8 cellular contexts compared by ENCODE assay signal in genomic region chr1:185646202-185646683, GRCh38.
DNase-seq lines count a peak whose midpoint lies in the region; ATAC-seq and TF ChIP-seq lines count a peak whose summit lies in the region.

No MANE protein-coding gene starts in this region.

- H3K27me3 ChIP-seq in foreskin keratinocyte: no peaks in the 10 kb centered on the region

- DNase-seq in Caki2 (ENCODE audit: low read depth) (peak; percentile 93), HT-29 (ENCODE audit: low spot score) (peak; percentile 95), T1000 (lab: John Stamatoyannopoulos, UW) (peak; percentile 86), foreskin keratinocyte (peak; percentile 100), osteocyte (ENCODE audit: extremely low spot score, unreplicated experiment) (no peak)

- peak overlapping the region; percentile 92 for H3K27ac Mint-ChIP-seq in osteocyte (ENCODE audit: unreplicated experiment)

- H3K4me1 ChIP-seq in foreskin keratinocyte: peaks cover 33% of the 10 kb centered on the region

- in situ Hi-C loops in Caki2 (cut with HindIII; ENCODE audit: low pct_unique_long_range_greater_than_20kb, low sequenced_read_pairs): no loop called here

- H3K27ac ChIP-seq in foreskin keratinocyte: peak overlapping the region; percentile 71

- peak overlapping the region; percentile 62 for H3K4me3 Mint-ChIP-seq in osteocyte (ENCODE audit: unreplicated experiment)

- no peaks in the 10 kb centered on the region for H3K27me3 Mint-ChIP-seq in osteocyte (ENCODE audit: unreplicated experiment)

- ATAC-seq in foreskin keratinocyte (peak; percentile 91), GM21515 (IDR thresholded peaks at IDR 0.05; ENCODE audit: unreplicated experiment) (no peak), HG03280 (IDR thresholded peaks at IDR 0.05; ENCODE audit: unreplicated experiment) (no peak), HG03097 (IDR thresholded peaks at IDR 0.05; ENCODE audit: low FRiP score, unreplicated experiment) (no peak)

- peaks cover 4% of the 10 kb centered on the region for H3K36me3 Mint-ChIP-seq in osteocyte (ENCODE audit: unreplicated experiment)

- TF ChIP-seq CTCF in foreskin keratinocyte (conservative IDR thresholded peaks at IDR 0.05): no peak
- no peak for TF ChIP-seq CTCF in osteocyte (IDR thresholded peaks at IDR 0.05)

- H3K9me3 Mint-ChIP-seq in osteocyte (ENCODE audit: unreplicated experiment): peaks cover 9% of the 10 kb centered on the region

- H3K4me1 Mint-ChIP-seq in osteocyte (ENCODE audit: unreplicated experiment): peaks cover 57% of the 10 kb centered on the region
